Comparison of ENCODE assay signal across 17 cellular contexts in genomic region chr20:23129256-23129655, GRCh38. TPM values are rescaled to one million over a fixed set of nuclear protein-coding genes. Genes with fewer than 3 reads are reported as not detected.
DNase-seq lines count a peak whose midpoint lies in the region; TF ChIP-seq lines count a peak whose summit lies in the region.
"Had no signal": no experiment of that assay in that cellular context is flagged by ENCODE, and none has a peak within 500 bp of the region (broad histone marks: within the 10 kb centered on the region; RNA-seq: fewer than 3 reads in every experiment).

No MANE protein-coding gene starts in this region.

- H2AK5ac ChIP-seq in neuronal stem cell (ENCODE audit: low read depth, low read length), result no peak overlapping the region

- H3K9me3 Mint-ChIP-seq in CD14-positive monocyte (no peaks in the 10 kb centered on the region), chondrocyte (ENCODE audit: low read depth) (no peaks in the 10 kb centered on the region)
- H3K9me3 Mint-ChIP-seq in activated naive CD4-positive, alpha-beta T cell treated with anti-CD3 and anti-CD28 coated beads for 36 hours, result no peaks in the 10 kb centered on the region
- H3K9me3 Mint-ChIP-seq: HFFc6 had no signal

- no peak overlapping the region for H2BK15ac ChIP-seq in neuronal stem cell (ENCODE audit: low read length)

- peaks cover 0 to 2% (median 0%) of the 10 kb centered on the region in 3 donors for H3K27me3 Mint-ChIP-seq in CD14-positive monocyte (ENCODE audit: low read depth in 3 of 3)
- no peaks in the 10 kb centered on the region for H3K27me3 Mint-ChIP-seq in chondrocyte (ENCODE audit: low read depth)
- H3K27me3 Mint-ChIP-seq in activated naive CD4-positive, alpha-beta T cell treated with anti-CD3 and anti-CD28 coated beads for 36 hours (ENCODE audit: low read depth), result peaks cover 2% of the 10 kb centered on the region

- DNase-seq in NCI-H146 (lab: John Stamatoyannopoulos, UW), result peak; percentile 21
- no peak for DNase-seq in NCI-H146 treated with DMSO at 0.1 percent for 48 hours (lab: John Stamatoyannopoulos, UW; ENCODE audit: unreplicated experiment)
- peak; percentile 25 for DNase-seq in CD14-positive monocyte (ENCODE audit: low spot score)
- peak; percentile 75 for DNase-seq in amniotic epithelial cell (ENCODE audit: low read depth)
- DNase-seq in neuronal stem cell (ENCODE audit: low spot score), result no peak
- DNase-seq in chondrocyte (ENCODE audit: low spot score), result no peak
- DNase-seq in activated naive CD4-positive, alpha-beta T cell treated with anti-CD3 and anti-CD28 coated beads for 36 hours, result no peak
- no peak for DNase-seq in NK-92 treated with Interleukin-12 subunit alpha and Interleukin-12 subunit beta, amount 100 ng/mL, for 24 hours (lab: John Stamatoyannopoulos, UW)
- DNase-seq: 8988T, COR-L47, HFFc6, MG63, NCI-H1930, NCI-H446, PC-9 had no signal

- no peak overlapping the region for H3K4ac ChIP-seq in neuronal stem cell (ENCODE audit: low read length)

- CTCF ChIA-PET in activated naive CD4-positive, alpha-beta T cell treated with anti-CD3 and anti-CD28 coated beads for 36 hours (lab: Charles Lee), result no interaction called here

- H4K8ac ChIP-seq in neuronal stem cell (ENCODE audit: low read depth, low read length), result no peak overlapping the region

- peaks cover 0 to 9% of the 10 kb centered on the region in 2 donors for H3K36me3 Mint-ChIP-seq in CD14-positive monocyte
- no peaks in the 10 kb centered on the region for H3K36me3 Mint-ChIP-seq in chondrocyte (ENCODE audit: low read depth)
- no peaks in the 10 kb centered on the region for H3K36me3 Mint-ChIP-seq in activated naive CD4-positive, alpha-beta T cell treated with anti-CD3 and anti-CD28 coated beads for 36 hours (ENCODE audit: low read depth)

- no peak overlapping the region for H3K9ac ChIP-seq in neuronal stem cell (ENCODE audit: low read depth, low read length, poor library complexity)

- no peak overlapping the region for H2AFZ ChIP-seq in neuronal stem cell (ENCODE audit: low read length)
- H2AFZ ChIP-seq: PC-9 had no signal

- H3K27ac Mint-ChIP-seq in CD14-positive monocyte (peak overlapping the region; percentile 87 to 99 (median 98)), chondrocyte (ENCODE audit: unreplicated experiment) (no peak overlapping the region)
- no peak overlapping the region for H3K27ac Mint-ChIP-seq in activated naive CD4-positive, alpha-beta T cell treated with anti-CD3 and anti-CD28 coated beads for 36 hours
- H3K27ac Mint-ChIP-seq: HFFc6 had no signal

- no peak overlapping the region for H2BK120ac ChIP-seq in neuronal stem cell (ENCODE audit: low read depth, low read length)

- intact Hi-C loops in CD14-positive monocyte (cut with micrococcal nuclease), result loop anchor here in 1 of 2 donors (5.0 kb wide), 1 partner anchor 42 kb away; the partner anchor contains the start of gene CD93
- intact Hi-C loops in activated naive CD4-positive, alpha-beta T cell treated with anti-CD3 and anti-CD28 coated beads for 36 hours (cut with micrococcal nuclease), result no loop called here

- H3K23ac ChIP-seq in neuronal stem cell (ENCODE audit: low read depth, low read length, poor library complexity), result no peak overlapping the region

- H3K4me3 ChIP-seq in neuronal stem cell (ENCODE audit: low read length in 2 of 2), result no peak overlapping the region
- H3K4me3 ChIP-seq: MG63, PC-9, SJSA1 had no signal

- H3K79me1 ChIP-seq in neuronal stem cell (ENCODE audit: low read depth, low read length), result no peaks in the 10 kb centered on the region

- H3K18ac ChIP-seq in neuronal stem cell (ENCODE audit: low read length), result no peak overlapping the region

- H2BK5ac ChIP-seq in neuronal stem cell (ENCODE audit: low read length), result peak overlapping the region; percentile 8

- H3K14ac ChIP-seq in neuronal stem cell (ENCODE audit: low read length), result no peak overlapping the region

- no peak overlapping the region for H2BK12ac ChIP-seq in neuronal stem cell (ENCODE audit: low read length)

- H3K4me3 Mint-ChIP-seq in CD14-positive monocyte (peak overlapping the region; percentile 39 to 40), chondrocyte (ENCODE audit: unreplicated experiment) (no peak overlapping the region)
- H3K4me3 Mint-ChIP-seq in activated naive CD4-positive, alpha-beta T cell treated with anti-CD3 and anti-CD28 coated beads for 36 hours, result no peak overlapping the region
- H3K4me3 Mint-ChIP-seq: HFFc6 had no signal

- H3K4me2 ChIP-seq in neuronal stem cell (ENCODE audit: insufficient read depth, low read length, poor library complexity, severe bottlenecking), result no peak overlapping the region
- H3K4me2 ChIP-seq: PC-9 had no signal

- WGBS in neuronal stem cell (ENCODE audit: extremely low coverage in 2 of 2, insufficient read length in 2 of 2, insufficient replicate concordance in 1 of 2), 2 donors, result no CpG with 5 or more reads among the region's 2 CpGs

- no peak overlapping the region for H4K91ac ChIP-seq in neuronal stem cell (ENCODE audit: low read depth, low read length, poor library complexity)

- H3K4me1 ChIP-seq in neuronal stem cell (ENCODE audit: control insufficient read depth in 2 of 2, insufficient read depth in 1 of 2, low read depth in 1 of 2, low read length in 2 of 2), result peaks cover 0 to 10% of the 10 kb centered on the region in 2 donors
- H3K4me1 ChIP-seq: SJSA1 had no signal

- no peak for TF ChIP-seq CTCF in CD14-positive monocyte (IDR thresholded peaks at IDR 0.05)
- no peak for TF ChIP-seq CTCF in chondrocyte (IDR thresholded peaks at IDR 0.05)

- H3K27me3 ChIP-seq in neuronal stem cell (ENCODE audit: control insufficient read depth in 3 of 3, insufficient read depth in 3 of 3, low read depth in 1 of 3, low read length in 3 of 3), result no peaks in the 10 kb centered on the region
- H3K27me3 ChIP-seq: MG63, SJSA1 had no signal

- no peaks in the 10 kb centered on the region for H3K36me3 ChIP-seq in neuronal stem cell (replicated peaks in 1 of 2; ENCODE audit: control insufficient read depth in 2 of 2, insufficient read depth in 2 of 2, low read length in 2 of 2)
- H3K36me3 ChIP-seq: MG63, SJSA1 had no signal

- no peaks in the 10 kb centered on the region for H3K9me3 ChIP-seq in neuronal stem cell (replicated peaks in 1 of 2; ENCODE audit: control insufficient read depth in 2 of 2, insufficient read depth in 1 of 2, low read depth in 1 of 2, low read length in 2 of 2)
- H3K9me3 ChIP-seq: MG63, SJSA1 had no signal

- H3K4me1 Mint-ChIP-seq in CD14-positive monocyte, result peaks cover 85% of the 10 kb centered on the region
- H3K4me1 Mint-ChIP-seq in chondrocyte (ENCODE audit: low read depth), result no peaks in the 10 kb centered on the region
- no peaks in the 10 kb centered on the region for H3K4me1 Mint-ChIP-seq in activated naive CD4-positive, alpha-beta T cell treated with anti-CD3 and anti-CD28 coated beads for 36 hours (ENCODE audit: low read depth)

- H3K27ac ChIP-seq in neuronal stem cell (replicated peaks; ENCODE audit: low read length), result no peak overlapping the region
- H3K27ac ChIP-seq: PC-9, SJSA1 had no signal

RNA-seq across cellular contexts. Expression of gene CD93, which starts 43.1 kb away (rescaled TPM):
- polyA plus RNA-seq in CD14-positive monocyte, result 10 to 100 TPM; 26.0 to 48.9 TPM
- under 0.01 TPM for polyA plus RNA-seq in neuronal stem cell (2013, experiment 1 of 2)
- polyA plus RNA-seq in neuronal stem cell (2013, experiment 2 of 2), result 0.01 TPM
- total RNA-seq in chondrocyte, result 0.17 to 3.7 TPM (median 3.4 TPM) in 3 replicates
- total RNA-seq in activated naive CD4-positive, alpha-beta T cell treated with anti-CD3 and anti-CD28 coated beads for 36 hours, result under 1 TPM in 1 of 2 experiments, not detected in 1; 0.05 TPM
- total RNA-seq: HFFc6, SJSA1 had no signal
- polyA plus RNA-seq: BJ had no signal

Comparison
In these comparisons a context has a peak if more than half of its experiments do, and no peak if none do; other contexts are left out.
1. DNase-seq: peak in NCI-H146 (single experiment), CD14-positive monocyte (single experiment) and amniotic epithelial cell (single experiment); none in NCI-H146 treated with DMSO at 0.1 percent for 48 hours (single experiment), neuronal stem cell (single experiment), chondrocyte (single experiment), activated naive CD4-positive, alpha-beta T cell treated with anti-CD3 and anti-CD28 coated beads for 36 hours (single experiment) and NK-92 treated with Interleukin-12 subunit alpha and Interleukin-12 subunit beta, amount 100 ng/mL, for 24 hours (single experiment).
2. H3K27ac Mint-ChIP-seq: peak in CD14-positive monocyte (7 of 7); none in chondrocyte (single experiment) and activated naive CD4-positive, alpha-beta T cell treated with anti-CD3 and anti-CD28 coated beads for 36 hours (single experiment).
3. H3K4me3 Mint-ChIP-seq: peak in CD14-positive monocyte (2 of 2); none in chondrocyte (single experiment) and activated naive CD4-positive, alpha-beta T cell treated with anti-CD3 and anti-CD28 coated beads for 36 hours (single experiment).